ENCODE assay signal across 17 cellular contexts in genomic region chr12:24810378-24810777, GRCh38.
DNase-seq lines count a peak whose midpoint lies in the region; ATAC-seq, FAIRE-seq and TF ChIP-seq lines count a peak whose summit lies in the region.
"Had no signal": no experiment of that assay in that cellular context is flagged by ENCODE, and none has a peak within 500 bp of the region (broad histone marks: within the 10 kb centered on the region; RNA-seq: fewer than 3 reads in every experiment).

No MANE protein-coding gene starts in this region.

- CTCF ChIA-PET in K562 (lab: Yijun Ruan, JAX; ENCODE audit: low intra/inter-chr PET ratio): no interaction called here

- H3K4me2 ChIP-seq in K562 (ENCODE audit: insufficient read depth, low read length): no peak overlapping the region

- POLR2A ChIA-PET in K562 (lab: Yijun Ruan, JAX): interaction anchor here (1.1 kb wide), 1 partner anchor 9 kb away, joined by 3 read pairs; no protein-coding TSS in a partner anchor

- no peaks in the 10 kb centered on the region for H3K9me3 ChIP-seq in K562 (replicated peaks; ENCODE audit: control insufficient read depth, insufficient read depth, low read depth, low read length)
- H3K9me3 ChIP-seq in left lung: peaks cover 0 to 1% of the 10 kb centered on the region in 2 donors
- H3K9me3 ChIP-seq in body of pancreas: no peaks in the 10 kb centered on the region

- intact Hi-C loops in K562 (cut with micrococcal nuclease) (no loop called here), left lung (cut with DNase I) (no loop called here), body of pancreas (cut with DNase I) (no loop called here)

- no peak for TF ChIP-seq POLR2A in K562 (conservative IDR thresholded peaks at IDR 0.05)
- TF ChIP-seq POLR2A in body of pancreas (IDR thresholded peaks at IDR 0.05): no peak

- H3K4me1 ChIP-seq in K562 (replicated peaks in 1 of 2; ENCODE audit: control insufficient read depth in 2 of 2, insufficient read depth in 2 of 2, low read length in 2 of 2): no peaks in the 10 kb centered on the region
- H3K4me1 ChIP-seq in left lung: peaks cover 0 to 16% of the 10 kb centered on the region in 2 donors
- H3K4me1 ChIP-seq in body of pancreas: no peaks in the 10 kb centered on the region

- H3K27me3 ChIP-seq in K562 (ENCODE audit: control insufficient read depth in 2 of 2, insufficient read depth in 2 of 2, low read length in 2 of 2): no peaks in the 10 kb centered on the region
- no peaks in the 10 kb centered on the region for H3K27me3 ChIP-seq in left lung
- no peaks in the 10 kb centered on the region for H3K27me3 ChIP-seq in body of pancreas

- H3K79me2 ChIP-seq in K562 (ENCODE audit: control insufficient read depth, insufficient read depth, low read length): no peaks in the 10 kb centered on the region

- FAIRE-seq in K562 (lab: Jason Lieb, UNC): no peak
- FAIRE-seq: GM18507 had no signal

- peaks cover 8% of the 10 kb centered on the region for H3K27me3 Mint-ChIP-seq in type B pancreatic cell
- H3K27me3 Mint-ChIP-seq: CD4-positive, alpha-beta memory T cell had no signal

- H3K4me3 ChIP-seq in K562: no peak overlapping the region
- no peak overlapping the region for H3K4me3 ChIP-seq in left lung
- H3K4me3 ChIP-seq in body of pancreas: no peak overlapping the region

- peaks cover 33% of the 10 kb centered on the region for H3K36me3 Mint-ChIP-seq in type B pancreatic cell
- H3K36me3 Mint-ChIP-seq: CD4-positive, alpha-beta memory T cell had no signal

- in situ Hi-C loops in K562 (cut with MboI): no loop called here

- TF ChIP-seq RAD21 in K562 (CRISPR knock-in tag; conservative IDR thresholded peaks at IDR 0.05 in 1 of 2, IDR thresholded peaks at IDR 0.05 in 1 of 2): no peak

- peak overlapping the region; percentile 48 for H3K27ac Mint-ChIP-seq in type B pancreatic cell
- H3K27ac Mint-ChIP-seq: CD4-positive, alpha-beta memory T cell had no signal

- no peak for DNase-seq in K562 (ENCODE audit: extremely low read depth in 1 of 4, low spot score in 3 of 4)
- DNase-seq in left lung: no peak
- DNase-seq in type B pancreatic cell (ENCODE audit: extremely low spot score, unreplicated experiment): no peak
- no peak for DNase-seq in body of pancreas
- DNase-seq in activated CD8-positive, alpha-beta memory T cell treated with anti-CD3 and anti-CD28 coated beads for 24 hours: no peak
- DNase-seq: C1 segment of cervical spinal cord; Calu3; CD4-positive, alpha-beta memory T cell; COR-L47; DMS53; DMS79 treated with DMSO at 0.1 percent for 48 hours; GF-D8; GOT3; H7; HCEC 1CT had no signal

- H4K20me1 ChIP-seq in K562 (replicated peaks; ENCODE audit: control insufficient read depth, insufficient read depth, low read length): no peaks in the 10 kb centered on the region

- no peak for TF ChIP-seq EP300 in K562 (IDR thresholded peaks at IDR 0.05; ENCODE audit: low read length)

- no peaks in the 10 kb centered on the region for H3K4me1 Mint-ChIP-seq in type B pancreatic cell (ENCODE audit: unreplicated experiment)

- peak; percentile 32; the same call in 1 of the 3 replicates for ATAC-seq in K562
- peak; percentile 43 for ATAC-seq in left lung
- ATAC-seq in body of pancreas: no peak
- ATAC-seq in HG03135 (IDR thresholded peaks at IDR 0.05; ENCODE audit: unreplicated experiment): no peak

- H3K9ac ChIP-seq in K562 (ENCODE audit: insufficient read depth in 1 of 2, low read depth in 2 of 2, low read length in 2 of 2): no peak overlapping the region

- H3K27ac ChIP-seq in K562 (ENCODE audit: extremely low read depth, low read depth, low read length): no peak overlapping the region
- no peak overlapping the region for H3K27ac ChIP-seq in left lung
- H3K27ac ChIP-seq in body of pancreas: no peak overlapping the region

- H3K4me3 Mint-ChIP-seq in type B pancreatic cell: peak overlapping the region; percentile 36
- H3K4me3 Mint-ChIP-seq: CD4-positive, alpha-beta memory T cell had no signal

- no peaks in the 10 kb centered on the region for H3K9me3 Mint-ChIP-seq in type B pancreatic cell

- H3K9me1 ChIP-seq in K562 (ENCODE audit: control insufficient read depth, insufficient read depth, low read length): no peaks in the 10 kb centered on the region

- H3K36me3 ChIP-seq in K562 (ENCODE audit: control insufficient read depth, insufficient read depth, low read length) (peaks cover 15% of the 10 kb centered on the region; the same call in 2 of the 3 replicates), left lung (no peaks in the 10 kb centered on the region), body of pancreas (replicated peaks in 1 of 2; ENCODE audit: insufficient read depth in 1 of 2, low read depth in 2 of 2) (no peaks in the 10 kb centered on the region)

- no peak overlapping the region for H2AFZ ChIP-seq in K562 (ENCODE audit: low read depth, low read length)

- WGBS in K562 (ENCODE audit: insufficient coverage, low coverage, missing lambda C conversion rate): 46% methylated on average over 5 of the region's 5 CpGs
- WGBS in body of pancreas, 2 donors: 75 to 76% methylated on average over 5 of the region's 5 CpGs

- no TSS peak for BruUV-seq in K562 (replicated peaks; lab: Mats Ljungman, UMichigan)

- TF ChIP-seq CTCF in K562 (IDR thresholded peaks at IDR 0.05 in 2 of 3, conservative IDR thresholded peaks at IDR 0.05 in 1 of 3; ENCODE audit: insufficient read depth in 2 of 3, low read depth in 1 of 3, low read length in 3 of 3): no peak
- TF ChIP-seq CTCF in left lung (IDR thresholded peaks at IDR 0.05): no peak
- no peak for TF ChIP-seq CTCF in type B pancreatic cell (conservative IDR thresholded peaks at IDR 0.05)
- TF ChIP-seq CTCF in body of pancreas (IDR thresholded peaks at IDR 0.05): no peak

TF ChIP-seq in K562, 482 proteins besides CTCF, POLR2A, EP300 and RAD21 (continues in another document):
- TF ChIP-seq ZNF445 (CRISPR knock-in tag; IDR thresholded peaks at IDR 0.05; ENCODE audit: low read depth): no peak
- no peak for TF ChIP-seq NRF1 (conservative IDR thresholded peaks at IDR 0.05 in 1 of 2, IDR thresholded peaks at IDR 0.05 in 1 of 2)
- TF ChIP-seq MEIS2 (IDR thresholded peaks at IDR 0.05; ENCODE audit: partially characterized antibody): peak; percentile 65
- no peak for TF ChIP-seq CC2D1A (IDR thresholded peaks at IDR 0.05)
- TF ChIP-seq RBM34 (IDR thresholded peaks at IDR 0.05; ENCODE audit: borderline replicate concordance, insufficient read depth, low read length): no peak
- TF ChIP-seq, protein P1, sequence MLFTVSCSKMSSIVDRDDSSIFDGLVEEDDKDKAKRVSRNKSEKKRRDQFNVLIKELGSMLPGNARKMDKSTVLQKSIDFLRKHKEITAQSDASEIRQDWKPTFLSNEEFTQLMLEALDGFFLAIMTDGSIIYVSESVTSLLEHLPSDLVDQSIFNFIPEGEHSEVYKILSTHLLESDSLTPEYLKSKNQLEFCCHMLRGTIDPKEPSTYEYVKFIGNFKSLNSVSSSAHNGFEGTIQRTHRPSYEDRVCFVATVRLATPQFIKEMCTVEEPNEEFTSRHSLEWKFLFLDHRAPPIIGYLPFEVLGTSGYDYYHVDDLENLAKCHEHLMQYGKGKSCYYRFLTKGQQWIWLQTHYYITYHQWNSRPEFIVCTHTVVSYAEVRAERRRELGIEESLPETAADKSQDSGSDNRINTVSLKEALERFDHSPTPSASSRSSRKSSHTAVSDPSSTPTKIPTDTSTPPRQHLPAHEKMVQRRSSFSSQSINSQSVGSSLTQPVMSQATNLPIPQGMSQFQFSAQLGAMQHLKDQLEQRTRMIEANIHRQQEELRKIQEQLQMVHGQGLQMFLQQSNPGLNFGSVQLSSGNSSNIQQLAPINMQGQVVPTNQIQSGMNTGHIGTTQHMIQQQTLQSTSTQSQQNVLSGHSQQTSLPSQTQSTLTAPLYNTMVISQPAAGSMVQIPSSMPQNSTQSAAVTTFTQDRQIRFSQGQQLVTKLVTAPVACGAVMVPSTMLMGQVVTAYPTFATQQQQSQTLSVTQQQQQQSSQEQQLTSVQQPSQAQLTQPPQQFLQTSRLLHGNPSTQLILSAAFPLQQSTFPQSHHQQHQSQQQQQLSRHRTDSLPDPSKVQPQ (CRISPR knock-in tag; IDR thresholded peaks at IDR 0.05; ENCODE audit: borderline replicate concordance): no peak
- no peak for TF ChIP-seq WHSC1 (IDR thresholded peaks at IDR 0.05; ENCODE audit: low read length)
- TF ChIP-seq ZNF121 (CRISPR knock-in tag; conservative IDR thresholded peaks at IDR 0.05): no peak
- TF ChIP-seq, protein P2, sequence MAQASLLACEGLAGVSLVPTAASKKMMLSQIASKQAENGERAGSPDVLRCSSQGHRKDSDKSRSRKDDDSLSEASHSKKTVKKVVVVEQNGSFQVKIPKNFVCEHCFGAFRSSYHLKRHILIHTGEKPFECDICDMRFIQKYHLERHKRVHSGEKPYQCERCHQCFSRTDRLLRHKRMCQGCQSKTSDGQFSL (CRISPR knock-in tag; IDR thresholded peaks at IDR 0.05): no peak
- TF ChIP-seq, protein P2 (tag; IDR thresholded peaks at IDR 0.05): no peak
- no peak for TF ChIP-seq BRD9 (IDR thresholded peaks at IDR 0.05; ENCODE audit: low read depth, partially characterized antibody)
- TF ChIP-seq PBX2 (CRISPR knock-in tag; IDR thresholded peaks at IDR 0.05; ENCODE audit: low read depth): no peak
- peak; percentile 78 for TF ChIP-seq PBX2 (tag; conservative IDR thresholded peaks at IDR 0.05; ENCODE audit: low read depth)

Comparison
In these comparisons a context has a peak if more than half of its experiments do, and no peak if none do; other contexts are left out.
1. ATAC-seq: peak in K562 (single experiment) and left lung (single experiment); none in body of pancreas (single experiment) and HG03135 (single experiment).